In genomic region chr10:115033898-115034297, GRCh38 we compare ENCODE assay signal across 27 cellular contexts. TPM values are rescaled to one million over a fixed set of nuclear protein-coding genes. Genes with fewer than 3 reads are reported as not detected.
"Had no signal": no experiment of that assay in that cellular context is flagged by ENCODE, and none has a peak within 500 bp of the region (broad histone marks: within the 10 kb centered on the region; RNA-seq: fewer than 3 reads in every experiment).

No MANE protein-coding gene starts in this region.

- H3K27me3 ChIP-seq: colonic mucosa, esophagus muscularis mucosa, esophagus squamous epithelium, foreskin keratinocyte, gastroesophageal sphincter, heart left ventricle, heart right ventricle had no signal

- H3K9me3 Mint-ChIP-seq: effector memory CD8-positive, alpha-beta T cell had no signal

- H3K27me3 Mint-ChIP-seq: dendritic cell treated with granulocyte-macrophage colony-stimulating factor and Interleukin-4, amounts not matched to agents 40 ng/mL and 50 ng/mL, for 4 days had no signal

- DNase-seq: colonic mucosa; cortex of kidney; dermis blood vessel endothelial cell; dorsolateral prefrontal cortex; effector CD4-positive, alpha-beta T cell; effector CD8-positive, alpha-beta T cell; effector memory CD4-positive, alpha-beta T cell; effector memory CD8-positive, alpha-beta T cell; endodermal cell; erythroblast; esophagus squamous epithelium; foreskin fibroblast; foreskin keratinocyte; foreskin melanocyte; glutamatergic neuron; heart left ventricle; heart right ventricle had no signal

- H3K27ac Mint-ChIP-seq: dendritic cell treated with granulocyte-macrophage colony-stimulating factor and Interleukin-4, amounts not matched to agents 40 ng/mL and 50 ng/mL, for 4 days; effector memory CD8-positive, alpha-beta T cell; endodermal cell had no signal

- H3K27ac ChIP-seq: colonic mucosa, coronary artery, dorsolateral prefrontal cortex, epithelial cell of prostate, esophagus muscularis mucosa, esophagus squamous epithelium, foreskin keratinocyte, gastroesophageal sphincter, heart left ventricle, heart right ventricle had no signal

- H3K4me3 Mint-ChIP-seq: dendritic cell treated with granulocyte-macrophage colony-stimulating factor and Interleukin-4, amounts not matched to agents 40 ng/mL and 50 ng/mL, for 4 days; effector memory CD8-positive, alpha-beta T cell; endodermal cell had no signal

- ATAC-seq: effector memory CD8-positive, alpha-beta T cell; esophagus mucosa; foreskin keratinocyte; gastroesophageal sphincter; heart left ventricle; heart right ventricle had no signal

- H3K36me3 ChIP-seq: colonic mucosa, esophagus muscularis mucosa, esophagus squamous epithelium, gastroesophageal sphincter, heart left ventricle, heart right ventricle had no signal

- H3K4me3 ChIP-seq: colonic mucosa, coronary artery, dorsolateral prefrontal cortex, esophagus muscularis mucosa, esophagus squamous epithelium, gastroesophageal sphincter, heart left ventricle, heart right ventricle had no signal

- FAIRE-seq: colon, endometrium, endothelial cell of umbilical vein, frontal cortex had no signal

- H3K9me3 ChIP-seq: colonic mucosa, esophagus squamous epithelium, gastroesophageal sphincter had no signal

- H3K4me1 ChIP-seq: colonic mucosa, esophagus muscularis mucosa, esophagus squamous epithelium, foreskin keratinocyte, gastroesophageal sphincter, heart left ventricle, heart right ventricle had no signal

RNA-seq across cellular contexts. Expression of gene ATRNL1, which starts 59.3 kb away (rescaled TPM):
- total RNA-seq: endothelial cell of umbilical vein had no signal
- polyA plus RNA-seq: endothelial cell of umbilical vein, foreskin keratinocyte had no signal
